29 cellular contexts compared by ENCODE assay signal in the genomic region with DNA sequence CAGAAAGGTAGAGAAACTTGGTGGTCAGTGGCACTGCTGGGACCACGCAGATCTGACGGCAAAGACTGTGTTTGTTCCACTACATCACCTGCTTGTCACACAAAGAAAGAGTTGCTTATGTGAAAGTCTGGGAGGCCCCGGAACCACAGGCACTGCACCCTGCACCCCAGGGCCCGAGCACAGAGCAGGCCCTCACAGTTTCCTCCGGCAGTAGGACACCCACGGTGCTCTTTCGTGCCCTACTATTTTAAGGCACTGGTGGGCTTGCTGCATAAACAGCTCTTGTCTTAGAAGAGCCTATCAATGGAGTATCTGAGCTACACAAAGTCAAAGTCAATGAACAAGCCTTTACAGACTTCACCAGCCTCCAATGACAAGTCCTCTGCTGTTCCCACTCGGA.
"Had no signal": no experiment of that assay in that cellular context is flagged by ENCODE, and none has a peak within 500 bp of the region (broad histone marks: within the 10 kb centered on the region; RNA-seq: fewer than 3 reads in every experiment).

No MANE protein-coding gene starts in this region.

- ATAC-seq: activated CD4-positive, alpha-beta T cell treated with anti-CD3 and anti-CD28 coated beads for 36 hours; activated CD8-positive, alpha-beta memory T cell treated with anti-CD3 and anti-CD28 coated beads, Interleukin-2, amount 10 ng/mL, durations not matched to agents 7 days and 5 days; activated CD8-positive, alpha-beta T cell treated with anti-CD3 and anti-CD28 coated beads, Interleukin-2, amount 10 ng/mL, durations not matched to agents 7 days and 5 days; activated naive CD8-positive, alpha-beta T cell treated with anti-CD3 and anti-CD28 coated beads, Interleukin-2, amount 50 U/mL, for 24 hours; body of pancreas; gastroesophageal sphincter; T-helper 17 cell had no signal

- FAIRE-seq: endometrium had no signal

- H3K27ac ChIP-seq: adrenal gland, body of pancreas, colonic mucosa, epithelial cell of prostate, esophagus squamous epithelium, gastroesophageal sphincter had no signal

- H3K4me1 ChIP-seq: adrenal gland, body of pancreas, gastroesophageal sphincter had no signal

- H3K36me3 ChIP-seq: colonic mucosa had no signal

- H3K4me3 ChIP-seq: adrenal gland, body of pancreas, colonic mucosa, esophagus squamous epithelium, gastroesophageal sphincter had no signal

- H3K9me3 ChIP-seq: adrenal gland, body of pancreas, colonic mucosa, esophagus squamous epithelium, gastroesophageal sphincter had no signal

- H3K27me3 ChIP-seq: adrenal gland, body of pancreas, colonic mucosa, esophagus squamous epithelium, gastroesophageal sphincter had no signal

- DNase-seq: activated CD4-positive, alpha-beta memory T cell treated with anti-CD3 and anti-CD28 coated beads for 36 hours; activated CD4-positive, alpha-beta T cell treated with anti-CD3 and anti-CD28 coated beads for 36 hours; activated CD4-positive, alpha-beta T cell treated with anti-CD3 and anti-CD28 coated beads, Interleukin-2, amount 10 ng/mL, durations not matched to agents 24 days and 14 days; activated CD4-positive, CD25-positive, alpha-beta regulatory T cell; activated CD4-positive, CD25-positive, alpha-beta regulatory T cell treated with anti-CD3 and anti-CD28 coated beads, Interleukin-2, amount 50 U/mL, for 72 hours; activated CD8-positive, alpha-beta memory T cell treated with anti-CD3 and anti-CD28 coated beads, Interleukin-2, amount 10 ng/mL, durations not matched to agents 7 days and 5 days; activated CD8-positive, alpha-beta memory T cell treated with anti-CD3 and anti-CD28 coated beads, Interleukin-2, amount 50 U/mL, for 4 hours; activated CD8-positive, alpha-beta T cell treated with anti-CD3 and anti-CD28 coated beads, Interleukin-2, amount 10 ng/mL, durations not matched to agents 7 days and 5 days; activated effector memory CD4-positive, alpha-beta T cell treated with anti-CD3 and anti-CD28 coated beads, Interleukin-2, amount 50 U/mL, for 16 hours; activated naive CD4-positive, alpha-beta T cell treated with anti-CD3 and anti-CD28 coated beads for 36 hours; activated naive CD8-positive, alpha-beta T cell treated with anti-CD3 and anti-CD28 coated beads for 36 hours; activated naive CD8-positive, alpha-beta T cell treated with anti-CD3 and anti-CD28 coated beads, Interleukin-2, amount 50 U/mL, for 24 hours; activated T-cell treated with anti-CD3 and anti-CD28 coated beads, Interleukin-2, amount 50 U/mL, for 1 hour; activated T-cell treated with anti-CD3 and anti-CD28 coated beads, Interleukin-2, amount 50 U/mL, for 48 hours; adrenal gland; amygdala; aorta; body of pancreas; central memory CD4-positive, alpha-beta T cell; cerebellar nuclear complex; colonic mucosa; effector CD8-positive, alpha-beta T cell; esophagus squamous epithelium; foreskin melanocyte; T-helper 17 cell; T1000 had no signal
